8 cellular contexts compared by ENCODE assay signal in the genomic region with DNA sequence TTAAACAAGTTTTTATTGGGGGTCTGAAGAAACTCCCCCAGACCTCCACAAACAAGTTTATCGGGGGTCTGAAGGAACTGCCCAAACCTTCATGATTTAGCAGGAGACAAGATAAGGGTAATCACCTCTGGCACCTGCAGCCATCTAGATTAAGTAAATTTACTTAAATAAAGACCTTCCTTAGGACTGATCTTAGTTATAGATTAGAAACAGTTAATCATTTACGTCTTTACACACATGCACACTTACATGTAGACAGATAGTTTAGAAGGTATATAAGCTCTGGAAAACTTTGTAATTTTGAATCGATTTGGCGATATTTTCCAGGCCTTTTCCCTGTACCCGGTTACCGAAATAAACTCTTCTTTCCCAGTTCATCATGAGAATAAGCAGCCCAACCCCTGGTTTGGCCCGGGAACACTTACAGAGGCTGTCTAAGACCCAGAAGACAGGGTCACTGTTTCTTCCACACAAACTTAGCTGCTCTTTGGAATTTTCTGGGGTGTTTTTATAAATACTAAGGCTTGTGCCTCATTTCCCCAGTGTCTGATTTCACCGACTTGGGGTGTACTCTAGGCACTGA. TPM values are rescaled to one million over a fixed set of nuclear protein-coding genes. Genes with fewer than 3 reads are reported as not detected.
A peak's percentile ranks its signal among the peaks of the same experiment; 100 is the strongest.
DNase-seq lines count a peak whose midpoint lies in the region; ATAC-seq, FAIRE-seq and TF ChIP-seq lines count a peak whose summit lies in the region.

No MANE protein-coding gene starts in this region.

- no peaks in the 10 kb centered on the region for H4K20me1 ChIP-seq in DND-41 (ENCODE audit: insufficient read depth, low read length)
- no peaks in the 10 kb centered on the region for H4K20me1 ChIP-seq in fibroblast of lung (ENCODE audit: control insufficient read depth, extremely low read depth, insufficient read depth, low read length)

- no CpG with 5 or more reads among the region's 8 CpGs for WGBS in trophoblast cell (ENCODE audit: extremely low coverage, insufficient coverage, insufficient read length)

- no peak overlapping the region for H3K14ac ChIP-seq in trophoblast cell (ENCODE audit: low read length)

- H3K79me2 ChIP-seq in DND-41 (ENCODE audit: insufficient read depth, low read length) (peaks cover 37% of the 10 kb centered on the region), fibroblast of lung (ENCODE audit: control insufficient read depth, insufficient read depth, low read length) (peaks cover 13% of the 10 kb centered on the region), trophoblast cell (ENCODE audit: control insufficient read depth, insufficient read depth, low read length, poor library complexity) (no peaks in the 10 kb centered on the region)

- peak overlapping the region; percentile 94 for H2AFZ ChIP-seq in DND-41 (ENCODE audit: low read depth, low read length)
- peak overlapping the region; percentile 100 for H2AFZ ChIP-seq in fibroblast of lung (ENCODE audit: low read length)
- H2AFZ ChIP-seq in trophoblast cell (ENCODE audit: insufficient read depth, low read length, poor library complexity): peak overlapping the region; percentile 82

- FAIRE-seq in RCC 7860 (lab: Jason Lieb, UNC): no peak

- peak overlapping the region; percentile 94 for H3K27ac ChIP-seq in DND-41 (ENCODE audit: low read length)
- H3K27ac ChIP-seq in fibroblast of lung (ENCODE audit: insufficient read depth, low read length): peak overlapping the region; percentile 53
- peak overlapping the region; percentile 35 for H3K27ac ChIP-seq in trophoblast cell (ENCODE audit: low read depth, low read length)

- peaks cover 2% of the 10 kb centered on the region for H3K79me1 ChIP-seq in trophoblast cell (ENCODE audit: low read length)

- no peak for ATAC-seq in DND-41 (ENCODE audit: insufficient read depth, low read depth)

- peak overlapping the region; percentile 40 for H4K91ac ChIP-seq in trophoblast cell (ENCODE audit: low read depth, low read length)

- DNase-seq in DND-41 (no peak), SK-MEL-5 (ENCODE audit: low read depth, low spot score) (peak; percentile 3), fibroblast of lung (ENCODE audit: low read depth in 2 of 2) (no peak), trophoblast cell (no peak), RCC 7860 (ENCODE audit: low spot score) (no peak), mesenteric fat pad (ENCODE audit: low spot score) (no peak), NCI-H69 (lab: John Stamatoyannopoulos, UW) (no peak), NCI-H1092 treated with DMSO at 0.1 percent for 48 hours (lab: John Stamatoyannopoulos, UW) (no peak)

- H2BK120ac ChIP-seq in trophoblast cell (ENCODE audit: insufficient read depth, low read length, poor library complexity): no peak overlapping the region

- no peak overlapping the region for H4K12ac ChIP-seq in trophoblast cell (ENCODE audit: low read depth, low read length)

- H3K9ac ChIP-seq in DND-41 (ENCODE audit: low read depth, low read length): peak overlapping the region; percentile 85
- H3K9ac ChIP-seq in fibroblast of lung (ENCODE audit: insufficient read depth, low read length): peak overlapping the region; percentile 65
- H3K9ac ChIP-seq in trophoblast cell (ENCODE audit: low read length): peak overlapping the region; percentile 28

- H3K23ac ChIP-seq in trophoblast cell (ENCODE audit: low read length): no peak overlapping the region

- no peak overlapping the region for H3K4ac ChIP-seq in trophoblast cell (ENCODE audit: low read depth, low read length)

- H2BK12ac ChIP-seq in trophoblast cell (ENCODE audit: low read length): no peak overlapping the region

- H3K4me1 ChIP-seq in DND-41 (ENCODE audit: insufficient read depth, low read length) (peaks cover 36% of the 10 kb centered on the region), fibroblast of lung (ENCODE audit: control insufficient read depth, extremely low read depth, insufficient read depth, low read length) (peaks cover 2% of the 10 kb centered on the region), trophoblast cell (ENCODE audit: control insufficient read depth in 1 of 2, insufficient read depth in 2 of 2, low read length in 2 of 2) (no peaks in the 10 kb centered on the region)

- H3K4me3 ChIP-seq in DND-41 (ENCODE audit: low read depth in 1 of 2, low read length in 2 of 2) (peak overlapping the region; percentile 35 to 74; a peak in 3 of 4 replicates), fibroblast of lung (replicated peaks in 1 of 4; ENCODE audit: control extremely low read depth in 1 of 4, insufficient read depth in 1 of 4, low read depth in 3 of 4, low read length in 4 of 4) (peak overlapping the region; percentile 59 to 96 (median 91)), trophoblast cell (ENCODE audit: low read depth, low read length) (no peak overlapping the region)

- H3K36me3 ChIP-seq in DND-41 (ENCODE audit: insufficient read depth, low read length) (peaks cover 32% of the 10 kb centered on the region), fibroblast of lung (ENCODE audit: control insufficient read depth, insufficient read depth, low read length) (no peaks in the 10 kb centered on the region), trophoblast cell (ENCODE audit: control insufficient read depth in 1 of 2, insufficient read depth in 2 of 2, low read length in 2 of 2) (peaks cover 0 to 2% of the 10 kb centered on the region in 2 experiments)

- in situ Hi-C loops in SK-MEL-5 (cut with HindIII; ENCODE audit: low pct_unique_long_range_greater_than_20kb, low sequenced_read_pairs): no loop called here

- H3K9me3 ChIP-seq in DND-41 (ENCODE audit: insufficient read depth, low read length, severe bottlenecking) (peaks cover 7% of the 10 kb centered on the region), fibroblast of lung (ENCODE audit: control insufficient read depth, insufficient read depth, low read depth, low read length) (no peaks in the 10 kb centered on the region), trophoblast cell (ENCODE audit: insufficient read depth, low read depth, low read length) (peaks cover 2% of the 10 kb centered on the region)

- no peak overlapping the region for H2AK5ac ChIP-seq in trophoblast cell (ENCODE audit: low read length)

- no peak overlapping the region for H3K18ac ChIP-seq in trophoblast cell (ENCODE audit: low read length)

- peak overlapping the region; percentile 74 for H3K4me2 ChIP-seq in DND-41 (ENCODE audit: insufficient read depth, low read length)
- peak overlapping the region; percentile 100 for H3K4me2 ChIP-seq in fibroblast of lung (ENCODE audit: extremely low read depth, insufficient read depth, low read length)
- peak overlapping the region; percentile 63 for H3K4me2 ChIP-seq in trophoblast cell (ENCODE audit: low read length)

- H3K27me3 ChIP-seq in DND-41 (ENCODE audit: insufficient read depth, low read length, poor library complexity) (no peaks in the 10 kb centered on the region), fibroblast of lung (ENCODE audit: control insufficient read depth, insufficient read depth, low read length) (no peaks in the 10 kb centered on the region), trophoblast cell (ENCODE audit: insufficient read depth, low read length) (no peaks in the 10 kb centered on the region)

- peak overlapping the region; percentile 79 for H4K8ac ChIP-seq in trophoblast cell (ENCODE audit: low read depth, low read length)

- TF ChIP-seq CTCF in DND-41 (IDR thresholded peaks at IDR 0.05; ENCODE audit: borderline replicate concordance, extremely low read depth, low read length, poor library complexity, severe bottlenecking) (no peak), fibroblast of lung (conservative IDR thresholded peaks at IDR 0.05 in 1 of 2, IDR thresholded peaks at IDR 0.05 in 1 of 2; ENCODE audit: low read depth in 1 of 2, low read length in 2 of 2) (no peak)

- H2BK5ac ChIP-seq in trophoblast cell (ENCODE audit: low read depth, low read length, poor library complexity): no peak overlapping the region

RNA-seq across cellular contexts. Expression of a gene that starts 0.6 kb away (rescaled TPM):
- total RNA-seq in SK-MEL-5 (2014; rRNA removed; shearing (Covaris generic)): 23.8 and 27.0 TPM in 2 replicates
- 18.2 and 21.1 TPM in 2 replicates for polyA plus RNA-seq in SK-MEL-5 (2015; cell fraction: cytosol; rRNA removed)
- 6.1 and 8.9 TPM in 2 replicates for polyA plus RNA-seq in SK-MEL-5 (2015; cell fraction: nucleus; rRNA removed)
- total RNA-seq in fibroblast of lung (1.0 and 4.6 TPM in 2 replicates), mesenteric fat pad (not detected)
- 4.2 and 16.3 TPM in 2 replicates for polyA plus RNA-seq in fibroblast of lung
- polyA plus RNA-seq in fibroblast of lung (2012): 2.5 and 10.1 TPM in 2 replicates
- polyA minus RNA-seq in fibroblast of lung (ENCODE audit: low replicate concordance): 1.3 and 7.4 TPM in 2 replicates
- 14.8 and 16.2 TPM in 2 replicates for polyA plus RNA-seq in trophoblast cell (2013)

Comparison
In these comparisons a context has a peak if more than half of its experiments do, and no peak if none do; other contexts are left out.
1. H3K27ac ChIP-seq: peak in every context shown above with its lines; median percentile 94 in DND-41; 53 in fibroblast of lung; 35 in trophoblast cell.
2. H3K9ac ChIP-seq: peak in every context shown above with its lines; median percentile 85 in DND-41; 65 in fibroblast of lung; 28 in trophoblast cell.